ENCODE assay signal across 8 cellular contexts in the genomic region with DNA sequence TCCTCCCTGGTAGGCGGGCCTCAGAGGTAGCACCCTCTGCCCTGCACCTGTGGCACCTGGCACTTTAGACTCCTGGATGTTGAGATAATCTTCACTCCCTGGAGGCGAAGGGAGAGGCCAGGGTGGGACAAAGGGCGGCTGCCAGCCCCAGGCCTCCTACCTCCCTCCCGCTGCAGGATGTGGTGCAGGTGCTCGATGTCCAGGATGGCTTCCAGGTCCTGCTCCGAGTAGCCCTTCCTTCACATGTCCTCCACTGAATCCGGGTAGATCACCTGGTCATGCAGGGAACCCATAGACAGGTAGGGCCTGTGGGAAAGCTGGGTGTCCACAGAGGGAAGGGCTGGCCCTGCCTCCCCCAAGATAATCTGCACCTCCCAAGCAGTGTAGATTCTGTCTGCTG.
A peak's percentile ranks its signal among the peaks of the same experiment; 100 is the strongest.
DNase-seq lines count a peak whose midpoint lies in the region; ATAC-seq, FAIRE-seq and TF ChIP-seq lines count a peak whose summit lies in the region.
"Not testable (repeated sequence)": the region's sequence is repeated elsewhere in the genome, so short reads cannot be mapped to it uniquely, and the experiment has no call there.

No MANE protein-coding gene starts in this region.

- peak; percentile 3 for DNase-seq in GM03348 (ENCODE audit: low spot score)
- not testable (repeated sequence) for DNase-seq in GM23338 (ENCODE audit: low spot score)
- DNase-seq in Peyer's patch: peak in 2 of 3 donors; percentile 50 to 62
- DNase-seq in coronary artery (ENCODE audit: low spot score): peak; percentile 70
- DNase-seq in lower lobe of right lung: peak; percentile 28
- peak; percentile 42 for DNase-seq in sciatic nerve (ENCODE audit: low spot score)
- DNase-seq in urothelium cell line (ENCODE audit: low spot score): peak; percentile 14

- not testable (repeated sequence) for FAIRE-seq in urothelium cell line (lab: Jason Lieb, UNC)

- H3K4me3 Mint-ChIP-seq in GM23338: not testable (repeated sequence)

- H3K36me3 Mint-ChIP-seq in GM23338 (ENCODE audit: low read depth): peaks cover 62% of the 10 kb centered on the region

- peaks cover 41% of the 10 kb centered on the region for H3K27me3 ChIP-seq in GM23338 (ENCODE audit: insufficient read depth)
- H3K27me3 ChIP-seq in Peyer's patch: peaks cover 0 to 11% of the 10 kb centered on the region in 2 donors
- H3K27me3 ChIP-seq in lower lobe of right lung (ENCODE audit: low read depth): peaks cover 48% of the 10 kb centered on the region

- H3K4me3 ChIP-seq in GM23338 (peak overlapping the region; percentile 54), Peyer's patch (peak overlapping the region in 1 of 4 donors; percentile 23), iPS-18c (ENCODE audit: insufficient read depth, low read depth, low read length) (0 out of 2 replicates have a peak overlapping the region, but pooled peaks have one; percentile 47)
- H3K4me3 ChIP-seq in coronary artery, lower lobe of right lung: not testable (repeated sequence)

- peaks cover 94% of the 10 kb centered on the region for H3K9me3 Mint-ChIP-seq in GM23338

- intact Hi-C loops in lower lobe of right lung (cut with DNase I); sciatic nerve (cut with DNase I): not testable (repeated sequence)

- not testable (repeated sequence) for H3K79me2 ChIP-seq in GM23338 (replicated peaks; ENCODE audit: insufficient read depth)

- peaks cover 13% of the 10 kb centered on the region for H3K27me3 Mint-ChIP-seq in GM23338 (ENCODE audit: insufficient read depth, low read depth, poor library complexity)

- not testable (repeated sequence) for H3K36me3 ChIP-seq in GM23338 (ENCODE audit: insufficient read depth); Peyer's patch; lower lobe of right lung

- H4K20me1 ChIP-seq in GM23338 (replicated peaks; ENCODE audit: insufficient read depth): not testable (repeated sequence)

- H3K4me1 Mint-ChIP-seq in GM23338: not testable (repeated sequence)

- peak overlapping the region; percentile 74; the same call in 1 of the 2 replicates for H3K4me2 ChIP-seq in GM23338

- TF ChIP-seq POLR2A in Peyer's patch (IDR thresholded peaks at IDR 0.05): not testable (repeated sequence)

- not testable (repeated sequence) for ATAC-seq in GM23338, lower lobe of right lung, sciatic nerve

- H3K9me3 ChIP-seq in Peyer's patch; iPS-18c (ENCODE audit: control insufficient read depth, insufficient read depth, low read length); lower lobe of right lung: not testable (repeated sequence)

- not testable (repeated sequence) for H3K9me2 ChIP-seq in GM23338 (ENCODE audit: insufficient read depth)

- TF ChIP-seq CTCF in GM23338 (conservative IDR thresholded peaks at IDR 0.05; ENCODE audit: low read depth in 2 of 2); Peyer's patch (IDR thresholded peaks at IDR 0.05); coronary artery (IDR thresholded peaks at IDR 0.05); lower lobe of right lung (IDR thresholded peaks at IDR 0.05): not testable (repeated sequence)

- H3F3A ChIP-seq in GM23338 (replicated peaks; ENCODE audit: low read depth): not testable (repeated sequence)

- H3K27ac ChIP-seq in GM23338 (ENCODE audit: low read depth); Peyer's patch; coronary artery; lower lobe of right lung: not testable (repeated sequence)

- not testable (repeated sequence) for H2AFZ ChIP-seq in GM23338

- H3K27ac Mint-ChIP-seq in GM23338: not testable (repeated sequence)

- H3K4me1 ChIP-seq in GM23338 (ENCODE audit: insufficient read depth); Peyer's patch; lower lobe of right lung: not testable (repeated sequence)
